26 cellular contexts compared by ENCODE assay signal in genomic region chr10:87538092-87538795, GRCh38. TPM values are rescaled to one million over a fixed set of nuclear protein-coding genes. Genes with fewer than 3 reads are reported as not detected.
DNase-seq lines count a peak whose midpoint lies in the region; FAIRE-seq and TF ChIP-seq lines count a peak whose summit lies in the region.
"Had no signal": no experiment of that assay in that cellular context is flagged by ENCODE, and none has a peak within 500 bp of the region (broad histone marks: within the 10 kb centered on the region; RNA-seq: fewer than 3 reads in every experiment).

No MANE protein-coding gene starts in this region.

- FAIRE-seq in GM12891 (lab: Jason Lieb, UNC) = no peak
- FAIRE-seq: keratinocyte, small intestine had no signal

- H3K4me1 Mint-ChIP-seq in HFFc6 (ENCODE audit: low read depth) = peaks cover 80% of the 10 kb centered on the region
- peaks cover 20% of the 10 kb centered on the region for H3K4me1 Mint-ChIP-seq in dendritic cell treated with granulocyte-macrophage colony-stimulating factor and Interleukin-4, amounts not matched to agents 40 ng/mL and 50 ng/mL, for 4 days (ENCODE audit: low read depth)
- peaks cover 7% of the 10 kb centered on the region for H3K4me1 Mint-ChIP-seq in nephron

- H3K4me3 Mint-ChIP-seq in HFFc6 (peak overlapping the region; percentile 63), nephron (no peak overlapping the region)
- H3K4me3 Mint-ChIP-seq in dendritic cell treated with granulocyte-macrophage colony-stimulating factor and Interleukin-4, amounts not matched to agents 40 ng/mL and 50 ng/mL, for 4 days = no peak overlapping the region
- H3K4me3 Mint-ChIP-seq: activated CD8-positive, alpha-beta T cell treated with anti-CD3 and anti-CD28 coated beads for 36 hours; CD8-positive, alpha-beta memory T cell had no signal

- peak overlapping the region; percentile 14 for H3K27ac ChIP-seq in vagina
- H3K27ac ChIP-seq: dorsolateral prefrontal cortex, hepatocyte, thyroid gland had no signal

- intact Hi-C loops in dendritic cell treated with granulocyte-macrophage colony-stimulating factor and Interleukin-4, amounts not matched to agents 40 ng/mL and 50 ng/mL, for 4 days (cut with micrococcal nuclease) = loop anchor here (5.0 kb wide), 1 partner anchor 119 kb away; the partner anchor contains the start of gene PAPSS2
- intact Hi-C loops in vagina (cut with DNase I) = loop anchor here (10.0 kb wide), 1 partner anchor 197 kb away; no protein-coding TSS in a partner anchor

- no peaks in the 10 kb centered on the region for H3K36me3 ChIP-seq in vagina

- H3K9me3 Mint-ChIP-seq in HFFc6 (peaks cover 11% of the 10 kb centered on the region), nephron (peaks cover 14% of the 10 kb centered on the region)
- H3K9me3 Mint-ChIP-seq in dendritic cell treated with granulocyte-macrophage colony-stimulating factor and Interleukin-4, amounts not matched to agents 40 ng/mL and 50 ng/mL, for 4 days = peaks cover 22% of the 10 kb centered on the region

- in situ Hi-C loops in GM13977 (cut with MboI; ENCODE audit: low pct_unique_long_range_greater_than_20kb, low sequenced_read_pairs, unreplicated experiment) = loop anchor here (10.0 kb wide), 1 partner anchor 197 kb away; no protein-coding TSS in a partner anchor

- peak overlapping the region; percentile 81 for H3K27ac Mint-ChIP-seq in HFFc6
- peak overlapping the region; percentile 16 for H3K27ac Mint-ChIP-seq in dendritic cell treated with granulocyte-macrophage colony-stimulating factor and Interleukin-4, amounts not matched to agents 40 ng/mL and 50 ng/mL, for 4 days
- H3K27ac Mint-ChIP-seq in nephron = peak overlapping the region in 2 of 3 experiments; percentile 49 to 55
- H3K27ac Mint-ChIP-seq: activated CD8-positive, alpha-beta T cell treated with anti-CD3 and anti-CD28 coated beads for 36 hours had no signal

- no peak overlapping the region for H3K4me3 ChIP-seq in vagina
- H3K4me3 ChIP-seq: dorsolateral prefrontal cortex, hepatocyte, mucosa of descending colon, thyroid gland had no signal

- DNase-seq in HFFc6 (no peak), vagina (ENCODE audit: extremely low spot score in 2 of 2) (no peak), DMS53 (lab: John Stamatoyannopoulos, UW) (no peak), GM13977 (ENCODE audit: low spot score) (no peak), GM12891 (ENCODE audit: insufficient read length, low spot score) (no peak), SKM-1 (lab: John Stamatoyannopoulos, UW; ENCODE audit: unreplicated experiment) (no peak)
- DNase-seq: activated CD4-positive, CD25-positive, alpha-beta regulatory T cell treated with anti-CD3 and anti-CD28 coated beads, Interleukin-2, amount 50 U/mL, for 72 hours; activated CD8-positive, alpha-beta T cell treated with anti-CD3 and anti-CD28 coated beads for 36 hours; activated gamma-delta T cell; activated T-cell treated with anti-CD3 and anti-CD28 coated beads for 4 hours; amniotic stem cell; CD8-positive, alpha-beta memory T cell; DMS153; dorsolateral prefrontal cortex; foreskin melanocyte; GDM1; mucosa of descending colon; NCI-H510A; small intestine; stimulated activated CD4-positive, alpha-beta T cell treated with anti-CD3 and anti-CD28 coated beads, Interleukin-2, amount 100 ng/mL, for 48 hours; stimulated activated naive CD4-positive, alpha-beta T cell; thyroid gland had no signal

- no peak for TF ChIP-seq POLR2A in vagina (IDR thresholded peaks at IDR 0.05)
- TF ChIP-seq POLR2A in GM12891 (IDR thresholded peaks at IDR 0.05; ENCODE audit: low read depth, low read length) = no peak

- TF ChIP-seq CTCF in HFFc6 (IDR thresholded peaks at IDR 0.05) = no peak
- no peak for TF ChIP-seq CTCF in nephron (IDR thresholded peaks at IDR 0.05; ENCODE audit: unreplicated experiment in 3 of 3)
- no peak for TF ChIP-seq CTCF in vagina (IDR thresholded peaks at IDR 0.05)
- TF ChIP-seq CTCF in GM13977 (IDR thresholded peaks at IDR 0.05; ENCODE audit: extremely low read depth, insufficient read depth, missing control alignments) = no peak

- H3K27me3 ChIP-seq in vagina = no peaks in the 10 kb centered on the region
- H3K27me3 ChIP-seq: dorsolateral prefrontal cortex, hepatocyte, thyroid gland had no signal

- H3K9me3 ChIP-seq in vagina = peaks cover 8% of the 10 kb centered on the region
- H3K9me3 ChIP-seq: thyroid gland had no signal

- no peaks in the 10 kb centered on the region for H3K4me1 ChIP-seq in vagina

- H3K27me3 Mint-ChIP-seq in HFFc6 (ENCODE audit: insufficient read depth) = peaks cover 1% of the 10 kb centered on the region; the same call in 1 of the 2 replicates
- H3K27me3 Mint-ChIP-seq in dendritic cell treated with granulocyte-macrophage colony-stimulating factor and Interleukin-4, amounts not matched to agents 40 ng/mL and 50 ng/mL, for 4 days = no peaks in the 10 kb centered on the region
- peaks cover 1% of the 10 kb centered on the region for H3K27me3 Mint-ChIP-seq in nephron (ENCODE audit: low read depth)
- H3K27me3 Mint-ChIP-seq: activated CD8-positive, alpha-beta T cell treated with anti-CD3 and anti-CD28 coated beads for 36 hours; CD8-positive, alpha-beta memory T cell had no signal

- peaks cover 38% of the 10 kb centered on the region for H3K36me3 Mint-ChIP-seq in HFFc6 (ENCODE audit: low read depth)
- peaks cover 39% of the 10 kb centered on the region for H3K36me3 Mint-ChIP-seq in dendritic cell treated with granulocyte-macrophage colony-stimulating factor and Interleukin-4, amounts not matched to agents 40 ng/mL and 50 ng/mL, for 4 days (ENCODE audit: low read depth)
- peaks cover 50% of the 10 kb centered on the region for H3K36me3 Mint-ChIP-seq in nephron (ENCODE audit: low read depth)

TF ChIP-seq in GM12891, 5 proteins besides CTCF, POLR2A, EP300 and RAD21:
- TF ChIP-seq SPI1 (IDR thresholded peaks at IDR 0.05; ENCODE audit: low read depth, low read length) = no peak
- no peak for TF ChIP-seq POU2F2 (IDR thresholded peaks at IDR 0.05; ENCODE audit: low read depth, low read length)
- no peak for TF ChIP-seq POLR2AphosphoS5 (IDR thresholded peaks at IDR 0.05; ENCODE audit: low read depth, low read length)
- no peak for TF ChIP-seq TAF1 (IDR thresholded peaks at IDR 0.05; ENCODE audit: low read depth, low read length)
- no peak for TF ChIP-seq PAX5 (IDR thresholded peaks at IDR 0.05; ENCODE audit: insufficient read depth, low read length, severe bottlenecking)
TF ChIP-seq in GM12891: peak in this region for 0.

RNA-seq across cellular contexts. Expression of gene MINPP1, which starts 33.6 kb away (rescaled TPM):
- total RNA-seq in HFFc6 (2021; fragmentation: NEBNext Ultra II Directional; extraction: Animal tissue kit (Norgen Biotek cat#: 25700)) = 10 to 100 TPM; 32.5 to 41.4 (median 37.0) TPM
- total RNA-seq in vagina = 12.5 TPM
- polyA plus RNA-seq in GM12891 (2012; ENCODE audit: low read depth, missing spikeins) = 5.6 TPM

Comparison
In these comparisons a context has a peak if more than half of its experiments do, and no peak if none do; other contexts are left out.
1. H3K27ac Mint-ChIP-seq: peak in every context shown above with its lines; median percentile 81 in HFFc6; 52 in nephron; 16 in dendritic cell treated with granulocyte-macrophage colony-stimulating factor and Interleukin-4, amounts not matched to agents 40 ng/mL and 50 ng/mL, for 4 days.